ENCODE assay signal across 2 cellular contexts in the genomic region with DNA sequence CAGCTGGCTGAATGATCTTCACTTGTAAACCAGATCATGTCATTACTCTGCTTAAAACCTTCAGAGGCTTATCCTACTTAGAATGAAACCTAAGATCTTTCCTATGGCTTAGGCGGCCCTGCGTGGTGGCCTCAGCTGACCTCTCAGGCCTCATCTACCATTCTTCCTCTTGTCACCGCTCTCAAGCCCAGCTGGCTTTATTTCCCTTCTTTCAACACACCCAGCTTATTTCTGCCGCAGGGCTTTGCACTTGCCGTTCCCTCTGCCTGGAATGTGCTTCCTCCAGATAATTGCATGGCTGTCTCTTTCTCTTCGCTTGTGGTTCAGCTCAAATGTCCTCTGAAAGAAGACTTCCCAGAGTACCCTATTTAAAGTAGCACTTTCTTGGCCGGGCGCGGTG.
TF ChIP-seq lines count a peak whose summit lies in the region.

No MANE protein-coding gene starts in this region.

TF ChIP-seq in GM23338, 12 proteins besides CTCF, POLR2A, EP300 and RAD21:
- TF ChIP-seq EZH2phosphoT487 (IDR thresholded peaks at IDR 0.05; ENCODE audit: unreplicated experiment) (no peak), POLR2AphosphoS5 (IDR thresholded peaks at IDR 0.05; ENCODE audit: low read depth) (no peak), EZH2 (IDR thresholded peaks at IDR 0.05; ENCODE audit: low read depth, unreplicated experiment) (no peak), JUNB (IDR thresholded peaks at IDR 0.05; ENCODE audit: unreplicated experiment) (no peak), NANOG (IDR thresholded peaks at IDR 0.05; ENCODE audit: borderline replicate concordance) (no peak), STAT1 (IDR thresholded peaks at IDR 0.05; ENCODE audit: unreplicated experiment) (no peak)

TF ChIP-seq in SK-N-SH, 30 proteins besides CTCF, POLR2A, EP300 and RAD21:
- TF ChIP-seq FOXM1 (IDR thresholded peaks at IDR 0.05; ENCODE audit: low read depth), result no peak
- no peak for TF ChIP-seq SIN3A (IDR thresholded peaks at IDR 0.05; ENCODE audit: borderline replicate concordance, low read depth, low read length)
- TF ChIP-seq, protein P1, sequence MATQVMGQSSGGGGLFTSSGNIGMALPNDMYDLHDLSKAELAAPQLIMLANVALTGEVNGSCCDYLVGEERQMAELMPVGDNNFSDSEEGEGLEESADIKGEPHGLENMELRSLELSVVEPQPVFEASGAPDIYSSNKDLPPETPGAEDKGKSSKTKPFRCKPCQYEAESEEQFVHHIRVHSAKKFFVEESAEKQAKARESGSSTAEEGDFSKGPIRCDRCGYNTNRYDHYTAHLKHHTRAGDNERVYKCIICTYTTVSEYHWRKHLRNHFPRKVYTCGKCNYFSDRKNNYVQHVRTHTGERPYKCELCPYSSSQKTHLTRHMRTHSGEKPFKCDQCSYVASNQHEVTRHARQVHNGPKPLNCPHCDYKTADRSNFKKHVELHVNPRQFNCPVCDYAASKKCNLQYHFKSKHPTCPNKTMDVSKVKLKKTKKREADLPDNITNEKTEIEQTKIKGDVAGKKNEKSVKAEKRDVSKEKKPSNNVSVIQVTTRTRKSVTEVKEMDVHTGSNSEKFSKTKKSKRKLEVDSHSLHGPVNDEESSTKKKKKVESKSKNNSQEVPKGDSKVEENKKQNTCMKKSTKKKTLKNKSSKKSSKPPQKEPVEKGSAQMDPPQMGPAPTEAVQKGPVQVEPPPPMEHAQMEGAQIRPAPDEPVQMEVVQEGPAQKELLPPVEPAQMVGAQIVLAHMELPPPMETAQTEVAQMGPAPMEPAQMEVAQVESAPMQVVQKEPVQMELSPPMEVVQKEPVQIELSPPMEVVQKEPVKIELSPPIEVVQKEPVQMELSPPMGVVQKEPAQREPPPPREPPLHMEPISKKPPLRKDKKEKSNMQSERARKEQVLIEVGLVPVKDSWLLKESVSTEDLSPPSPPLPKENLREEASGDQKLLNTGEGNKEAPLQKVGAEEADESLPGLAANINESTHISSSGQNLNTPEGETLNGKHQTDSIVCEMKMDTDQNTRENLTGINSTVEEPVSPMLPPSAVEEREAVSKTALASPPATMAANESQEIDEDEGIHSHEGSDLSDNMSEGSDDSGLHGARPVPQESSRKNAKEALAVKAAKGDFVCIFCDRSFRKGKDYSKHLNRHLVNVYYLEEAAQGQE (IDR thresholded peaks at IDR 0.05; ENCODE audit: low read depth, low read length), result no peak
- no peak for TF ChIP-seq GATA2 (CRISPR knock-in tag; IDR thresholded peaks at IDR 0.05)
- TF ChIP-seq FOXJ3 (CRISPR knock-in tag; IDR thresholded peaks at IDR 0.05), result no peak
- TF ChIP-seq MEF2A (IDR thresholded peaks at IDR 0.05; ENCODE audit: borderline replicate concordance, low read depth), result no peak
- TF ChIP-seq FOSL2 (IDR thresholded peaks at IDR 0.05; ENCODE audit: borderline replicate concordance, low read depth), result no peak
- no peak for TF ChIP-seq JUND (IDR thresholded peaks at IDR 0.05)
- TF ChIP-seq RFX5 (IDR thresholded peaks at IDR 0.05; ENCODE audit: low read length), result no peak
- TF ChIP-seq RCOR1 (IDR thresholded peaks at IDR 0.05; ENCODE audit: low read length), result no peak
- TF ChIP-seq TCF12 (IDR thresholded peaks at IDR 0.05), result no peak
- TF ChIP-seq, protein P2, sequence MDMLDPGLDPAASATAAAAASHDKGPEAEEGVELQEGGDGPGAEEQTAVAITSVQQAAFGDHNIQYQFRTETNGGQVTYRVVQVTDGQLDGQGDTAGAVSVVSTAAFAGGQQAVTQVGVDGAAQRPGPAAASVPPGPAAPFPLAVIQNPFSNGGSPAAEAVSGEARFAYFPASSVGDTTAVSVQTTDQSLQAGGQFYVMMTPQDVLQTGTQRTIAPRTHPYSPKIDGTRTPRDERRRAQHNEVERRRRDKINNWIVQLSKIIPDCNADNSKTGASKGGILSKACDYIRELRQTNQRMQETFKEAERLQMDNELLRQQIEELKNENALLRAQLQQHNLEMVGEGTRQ (IDR thresholded peaks at IDR 0.05; ENCODE audit: borderline replicate concordance, low read depth, low read length), result no peak
- no peak for TF ChIP-seq ELF1 (IDR thresholded peaks at IDR 0.05)
- TF ChIP-seq, protein P3, sequence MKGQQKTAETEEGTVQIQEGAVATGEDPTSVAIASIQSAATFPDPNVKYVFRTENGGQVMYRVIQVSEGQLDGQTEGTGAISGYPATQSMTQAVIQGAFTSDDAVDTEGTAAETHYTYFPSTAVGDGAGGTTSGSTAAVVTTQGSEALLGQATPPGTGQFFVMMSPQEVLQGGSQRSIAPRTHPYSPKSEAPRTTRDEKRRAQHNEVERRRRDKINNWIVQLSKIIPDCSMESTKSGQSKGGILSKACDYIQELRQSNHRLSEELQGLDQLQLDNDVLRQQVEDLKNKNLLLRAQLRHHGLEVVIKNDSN (IDR thresholded peaks at IDR 0.05; ENCODE audit: borderline replicate concordance, low read depth), result no peak
- no peak for TF ChIP-seq CHD2 (IDR thresholded peaks at IDR 0.05; ENCODE audit: low read length, partially characterized antibody)
